8 cellular contexts compared by ENCODE assay signal in genomic region chr7:1158203-1159126, GRCh38.
DNase-seq lines count a peak whose midpoint lies in the region; ATAC-seq and TF ChIP-seq lines count a peak whose summit lies in the region.

No MANE protein-coding gene starts in this region.

- H3K27me3 ChIP-seq in BLaER1 treated with 17β-estradiol and CSF1 and Interleukin-3, amounts not matched to agents 10 nM and 100 nM, result no peaks in the 10 kb centered on the region
- no peaks in the 10 kb centered on the region for H3K27me3 ChIP-seq in duodenal mucosa (ENCODE audit: control insufficient read depth in 1 of 2, insufficient read depth in 2 of 2, low read length in 2 of 2)

- H3K27ac Mint-ChIP-seq in nephron progenitor cell, result peak overlapping the region; percentile 95

- peak overlapping the region; percentile 89 to 98 (median 95) for H3K4me2 ChIP-seq in BLaER1 treated with 17β-estradiol and CSF1 and Interleukin-3, amounts not matched to agents 10 nM and 100 nM

- no peak for ATAC-seq in GM19023 (IDR thresholded peaks at IDR 0.05; ENCODE audit: unreplicated experiment)
- ATAC-seq in GM21786 (IDR thresholded peaks at IDR 0.05; ENCODE audit: unreplicated experiment), result no peak

- H3K4me1 ChIP-seq in BLaER1 treated with 17β-estradiol and CSF1 and Interleukin-3, amounts not matched to agents 10 nM and 100 nM, result peaks cover 23 to 36% (median 28%) of the 10 kb centered on the region in 10 experiments
- H3K4me1 ChIP-seq in duodenal mucosa (ENCODE audit: control insufficient read depth in 1 of 2, insufficient read depth in 2 of 2, low read length in 2 of 2), result peaks cover 17 to 22% of the 10 kb centered on the region in 2 donors

- peaks cover 37% of the 10 kb centered on the region for H3K4me1 Mint-ChIP-seq in nephron progenitor cell

- no peaks in the 10 kb centered on the region for H3K9me3 ChIP-seq in BLaER1 treated with 17β-estradiol and CSF1 and Interleukin-3, amounts not matched to agents 10 nM and 100 nM (replicated peaks in 1 of 11)
- no peaks in the 10 kb centered on the region for H3K9me3 ChIP-seq in duodenal mucosa (ENCODE audit: control insufficient read depth in 1 of 2, low read length in 2 of 2)

- peak overlapping the region; percentile 78 to 94 (median 88) for H3K4me3 ChIP-seq in BLaER1 treated with 17β-estradiol and CSF1 and Interleukin-3, amounts not matched to agents 10 nM and 100 nM
- peak overlapping the region; percentile 75 to 82 for H3K4me3 ChIP-seq in duodenal mucosa (ENCODE audit: low read depth in 1 of 2, low read length in 2 of 2)

- DNase-seq in NCI-H146 (lab: John Stamatoyannopoulos, UW) (peak; percentile 70), nephron progenitor cell (no peak), NCI-H187 (lab: John Stamatoyannopoulos, UW) (no peak)
- no peak for DNase-seq in stimulated activated CD4-positive, alpha-beta T cell treated with anti-CD3 and anti-CD28 coated beads, Interleukin-1b, Interleukin-23, amount 100 ng/mL, for 48 hours

- H3K4me3 Mint-ChIP-seq in nephron progenitor cell, result peak overlapping the region; percentile 93

- H3K9me3 Mint-ChIP-seq in nephron progenitor cell, result no peaks in the 10 kb centered on the region

- H3K27ac ChIP-seq in BLaER1 treated with 17β-estradiol and CSF1 and Interleukin-3, amounts not matched to agents 10 nM and 100 nM, result peak overlapping the region; percentile 62 to 96 (median 79); a peak in 19 of 22 replicates
- H3K27ac ChIP-seq in duodenal mucosa (ENCODE audit: low read depth, low read length), result no peak overlapping the region

- H3K27me3 Mint-ChIP-seq in nephron progenitor cell (ENCODE audit: low read depth, poor library complexity), result no peaks in the 10 kb centered on the region

- H3K36me3 Mint-ChIP-seq in nephron progenitor cell (ENCODE audit: low read depth), result peaks cover 18% of the 10 kb centered on the region

- H3K9ac ChIP-seq in BLaER1 treated with 17β-estradiol and CSF1 and Interleukin-3, amounts not matched to agents 10 nM and 100 nM, result peak overlapping the region; percentile 88 to 97 (median 91)
- H3K9ac ChIP-seq in duodenal mucosa (ENCODE audit: low read depth in 1 of 2, low read length in 2 of 2), result peak overlapping the region; percentile 69 to 84

- peaks cover 43 to 52% (median 46%) of the 10 kb centered on the region in 11 experiments for H3K36me3 ChIP-seq in BLaER1 treated with 17β-estradiol and CSF1 and Interleukin-3, amounts not matched to agents 10 nM and 100 nM
- peaks cover 18 to 44% of the 10 kb centered on the region in 2 donors for H3K36me3 ChIP-seq in duodenal mucosa (ENCODE audit: control insufficient read depth in 1 of 2, insufficient read depth in 2 of 2, low read length in 2 of 2)

- no peak for TF ChIP-seq CTCF in nephron progenitor cell (IDR thresholded peaks at IDR 0.05)

- peaks cover 3 to 55% (median 31%) of the 10 kb centered on the region in 11 experiments; a peak in 16 of 22 replicates for H4K20me1 ChIP-seq in BLaER1 treated with 17β-estradiol and CSF1 and Interleukin-3, amounts not matched to agents 10 nM and 100 nM
